ENCODE assay signal across 1 cellular context in genomic region chr6:27668442-27669275, GRCh38.
TF ChIP-seq lines count a peak whose summit lies in the region.

No MANE protein-coding gene starts in this region.

TF ChIP-seq in HepG2, 621 proteins besides CTCF, POLR2A, EP300 and RAD21 (continued from another document and continues in another):
- TF ChIP-seq THAP8 (CRISPR knock-in tag; IDR thresholded peaks at IDR 0.05; ENCODE audit: borderline replicate concordance) (no peak), RARA (CRISPR knock-in tag; IDR thresholded peaks at IDR 0.05) (no peak), NR0B2 (CRISPR knock-in tag; IDR thresholded peaks at IDR 0.05) (no peak), E2F2 (CRISPR knock-in tag; IDR thresholded peaks at IDR 0.05; ENCODE audit: borderline replicate concordance) (no peak), IKZF1 (IDR thresholded peaks at IDR 0.05) (no peak), BRF2 (CRISPR knock-in tag; IDR thresholded peaks at IDR 0.05) (peak; percentile 21; the same call in 1 of the 2 replicates), TBL1XR1 (IDR thresholded peaks at IDR 0.05; ENCODE audit: borderline replicate concordance, low read length, partially characterized antibody) (peak; percentile 41), STAT6 (CRISPR knock-in tag; IDR thresholded peaks at IDR 0.05; ENCODE audit: borderline replicate concordance) (no peak), NR2F2 (IDR thresholded peaks at IDR 0.05; ENCODE audit: borderline replicate concordance, low read depth) (no peak), POGZ (CRISPR knock-in tag; IDR thresholded peaks at IDR 0.05) (no peak), MATR3 (CRISPR knock-in tag; IDR thresholded peaks at IDR 0.05) (no peak), ARNTL (CRISPR knock-in tag; IDR thresholded peaks at IDR 0.05) (no peak), PCBP2 (optimal IDR thresholded peaks at IDR 0.05; ENCODE audit: low read depth, low read length, poor library complexity, severe bottlenecking) (no peak), NFIC (IDR thresholded peaks at IDR 0.05; ENCODE audit: low read length) (no peak), STAT5B (CRISPR knock-in tag; IDR thresholded peaks at IDR 0.05) (no peak), RBM22 (optimal IDR thresholded peaks at IDR 0.05; ENCODE audit: low read length) (peak; percentile 37), CBX5 (CRISPR knock-in tag; IDR thresholded peaks at IDR 0.05; ENCODE audit: borderline replicate concordance) (no peak), ZNF337 (CRISPR knock-in tag; IDR thresholded peaks at IDR 0.05; ENCODE audit: borderline replicate concordance, low read depth) (no peak), ZC3H13 (CRISPR knock-in tag; IDR thresholded peaks at IDR 0.05) (no peak), ZFP37 (CRISPR knock-in tag; IDR thresholded peaks at IDR 0.05; ENCODE audit: borderline replicate concordance) (0 out of 2 replicates have a peak, but pooled peaks have one; percentile 69), SMAD3 (CRISPR knock-in tag; IDR thresholded peaks at IDR 0.05) (peak; percentile 52; the same call in 1 of the 2 replicates), ZBTB7B (CRISPR knock-in tag; IDR thresholded peaks at IDR 0.05) (peak; percentile 41; the same call in 1 of the 2 replicates), SRSF9 (IDR thresholded peaks at IDR 0.05; ENCODE audit: borderline replicate concordance, insufficient read depth, low read depth, low read length, poor library complexity, severe bottlenecking) (no peak), HNRNPK (IDR thresholded peaks at IDR 0.05; ENCODE audit: low read depth, low read length, poor library complexity, severe bottlenecking) (no peak), FOXK2 (IDR thresholded peaks at IDR 0.05) (no peak), ZFAT (CRISPR knock-in tag; conservative IDR thresholded peaks at IDR 0.05) (no peak), MED13 (CRISPR knock-in tag; IDR thresholded peaks at IDR 0.05) (no peak), ZFP36 (IDR thresholded peaks at IDR 0.05; ENCODE audit: borderline replicate concordance, low read depth, low read length, partially characterized antibody) (peak; percentile 20), CENPT (CRISPR knock-in tag; IDR thresholded peaks at IDR 0.05; ENCODE audit: low read depth) (no peak), ZBTB21 (CRISPR knock-in tag; IDR thresholded peaks at IDR 0.05) (no peak), ZNF607 (CRISPR knock-in tag; IDR thresholded peaks at IDR 0.05; ENCODE audit: borderline replicate concordance) (0 out of 2 replicates have a peak, but pooled peaks have one; percentile 1), FOXA3 (CRISPR knock-in tag; IDR thresholded peaks at IDR 0.05) (peak; percentile 40; the same call in 1 of the 2 replicates), PAWR (CRISPR knock-in tag; IDR thresholded peaks at IDR 0.05; ENCODE audit: borderline replicate concordance) (no peak), ZNF616 (CRISPR knock-in tag; IDR thresholded peaks at IDR 0.05; ENCODE audit: low read depth) (no peak), NFE2L2 (IDR thresholded peaks at IDR 0.05; ENCODE audit: low read length) (no peak), ZNF781 (CRISPR knock-in tag; IDR thresholded peaks at IDR 0.05; ENCODE audit: borderline replicate concordance, not compliant biosample characterization) (no peak), KAT7 (CRISPR knock-in tag; IDR thresholded peaks at IDR 0.05; ENCODE audit: borderline replicate concordance) (no peak), ETV5 (CRISPR knock-in tag; IDR thresholded peaks at IDR 0.05; ENCODE audit: borderline replicate concordance) (no peak), ZNF891 (CRISPR knock-in tag; IDR thresholded peaks at IDR 0.05) (no peak), POGK (CRISPR knock-in tag; conservative IDR thresholded peaks at IDR 0.05) (peak; percentile 51; the same call in 1 of the 2 replicates), AGO1 (IDR thresholded peaks at IDR 0.05; ENCODE audit: low read depth, low read length, poor library complexity, severe bottlenecking) (no peak), ZBTB40 (IDR thresholded peaks at IDR 0.05) (no peak), ZBTB40 (CRISPR knock-in tag; IDR thresholded peaks at IDR 0.05) (no peak), REPIN1 (CRISPR knock-in tag; IDR thresholded peaks at IDR 0.05; ENCODE audit: borderline replicate concordance, low read depth) (peak; percentile 68; the same call in 1 of the 2 replicates), ZBTB37 (CRISPR knock-in tag; IDR thresholded peaks at IDR 0.05) (no peak), KDM4B (CRISPR knock-in tag; IDR thresholded peaks at IDR 0.05) (no peak), SMARCC2 (IDR thresholded peaks at IDR 0.05) (no peak)
